19 cellular contexts compared by ENCODE assay signal in the genomic region with DNA sequence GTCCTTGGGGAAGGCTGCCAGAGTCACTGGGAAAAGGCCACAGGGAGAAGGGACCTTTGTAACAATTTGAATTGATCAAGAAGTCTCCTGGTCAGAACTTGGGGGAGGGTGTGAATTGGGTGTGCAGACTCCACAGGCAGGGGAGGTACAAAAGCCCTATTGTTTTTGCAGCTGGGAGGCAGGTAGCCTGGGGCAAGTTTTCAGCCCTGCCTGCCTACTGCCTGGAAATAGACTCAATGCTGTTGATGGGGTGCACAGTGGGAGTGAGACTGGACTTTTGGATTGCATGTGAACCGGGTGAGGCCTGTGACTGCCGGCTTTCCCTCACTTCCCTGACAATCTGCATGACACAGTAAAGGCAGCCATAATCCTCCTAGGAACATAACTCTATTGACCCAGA.
"Had no signal": no experiment of that assay in that cellular context is flagged by ENCODE, and none has a peak within 500 bp of the region (broad histone marks: within the 10 kb centered on the region; RNA-seq: fewer than 3 reads in every experiment).

No MANE protein-coding gene starts in this region.

- H3K36me3 ChIP-seq: esophagus squamous epithelium, left ventricle myocardium inferior, lower lobe of right lung, neutrophil, right atrium auricular region, sigmoid colon, stomach, thoracic aorta, transverse colon had no signal

- H3K27ac ChIP-seq: esophagus squamous epithelium, left ventricle myocardium inferior, lower lobe of right lung, neutrophil, right atrium auricular region, sigmoid colon, skin epidermis, stomach, thoracic aorta, transverse colon had no signal

- H3K9me3 ChIP-seq: lower lobe of right lung, neutrophil, right atrium auricular region, thoracic aorta had no signal

- H3K27me3 ChIP-seq: esophagus squamous epithelium, neutrophil, right atrium auricular region, sigmoid colon, stomach, transverse colon had no signal

- ATAC-seq: effector memory CD8-positive, alpha-beta T cell; left cardiac atrium; lower lobe of right lung had no signal

- DNase-seq: effector memory CD8-positive, alpha-beta T cell; esophagus squamous epithelium; foreskin fibroblast; immature natural killer cell; kidney; left cardiac atrium; left ventricle myocardium inferior; lower lobe of right lung; naive B cell; sigmoid colon; stimulated activated CD4-positive, alpha-beta T cell treated with anti-CD3 and anti-CD28 coated beads, Interleukin-12 subunit alpha, Interleukin-12 subunit beta, amount 100 ng/mL, for 4 hours; stimulated activated naive CD4-positive, alpha-beta T cell; stomach; substantia nigra; transverse colon had no signal

- FAIRE-seq: kidney had no signal

- H3K4me3 ChIP-seq: esophagus squamous epithelium, left ventricle myocardium inferior, lower lobe of right lung, right atrium auricular region, sigmoid colon, skin epidermis, stomach, thoracic aorta, transverse colon had no signal

- H3K4me1 ChIP-seq: esophagus squamous epithelium, left ventricle myocardium inferior, lower lobe of right lung, right atrium auricular region, sigmoid colon, stomach, transverse colon had no signal
